Comparison of ENCODE assay signal across 13 cellular contexts in genomic region chr11:131441398-131441797, GRCh38.
"Had no signal": no experiment of that assay in that cellular context is flagged by ENCODE, and none has a peak within 500 bp of the region (broad histone marks: within the 10 kb centered on the region; RNA-seq: fewer than 3 reads in every experiment).

No MANE protein-coding gene starts in this region.

- H3K27me3 ChIP-seq: neutrophil had no signal

- H3K4me3 ChIP-seq: coronary artery, skin epidermis had no signal

- H3K27ac ChIP-seq: coronary artery, neutrophil, skin epidermis had no signal

- ATAC-seq: left lobe of liver; naive thymus-derived CD8-positive, alpha-beta T cell; sciatic nerve; stimulated activated naive B cell treated with anti-CD40 and anti-IgM and Interleukin-4, amounts not matched to agents 10 μg/mL and 1 μg/mL and 100 μg/mL, for 72 hours; stimulated activated naive CD8-positive, alpha-beta T cell treated with anti-CD3 and anti-CD28 coated beads, Interleukin-15, amount 100 ng/mL, for 72 hours had no signal

- DNase-seq: effector CD8-positive, alpha-beta T cell; islet precursor cell; mammary epithelial cell; naive thymus-derived CD8-positive, alpha-beta T cell; stimulated activated CD4-positive, alpha-beta T cell treated with anti-CD3 and anti-CD28 coated beads, Interleukin-2, amount 100 ng/mL, for 24 hours; stimulated activated CD4-positive, alpha-beta T cell treated with anti-CD3 and anti-CD28 coated beads, Interleukin-4, amount 100 ng/mL, for 4 hours; stimulated activated naive B cell treated with anti-CD40 and anti-IgM and Interleukin-4, amounts not matched to agents 10 μg/mL and 1 μg/mL and 100 μg/mL, for 72 hours; stimulated activated naive CD8-positive, alpha-beta T cell treated with anti-CD3 and anti-CD28 coated beads, Interleukin-15, amount 100 ng/mL, for 72 hours had no signal
